Comparison of ENCODE assay signal across 29 cellular contexts in genomic region chr4:123858465-123858864, GRCh38.
DNase-seq lines count a peak whose midpoint lies in the region; ATAC-seq and TF ChIP-seq lines count a peak whose summit lies in the region.
"Had no signal": no experiment of that assay in that cellular context is flagged by ENCODE, and none has a peak within 500 bp of the region (broad histone marks: within the 10 kb centered on the region; RNA-seq: fewer than 3 reads in every experiment).

No MANE protein-coding gene starts in this region.

- H2BK20ac ChIP-seq in IMR-90 (ENCODE audit: low read depth, low read length) = peak overlapping the region; percentile 60

- H4K8ac ChIP-seq in IMR-90 (ENCODE audit: low read depth in 2 of 2, low read length in 2 of 2) = peak overlapping the region in 1 of 2 experiments; percentile 71; a peak in 1 of 4 replicates

- intact Hi-C loops in IMR-90 (cut with micrococcal nuclease) (no loop called here), testis (cut with DNase I; ENCODE audit: low total_unique reads) (no loop called here)

- H3K9me1 ChIP-seq in IMR-90 (ENCODE audit: insufficient read depth, low read length) = no peaks in the 10 kb centered on the region; the same call in 1 of the 2 replicates

- H3K9me3 Mint-ChIP-seq in neural crest cell = no peaks in the 10 kb centered on the region
- H3K9me3 Mint-ChIP-seq: activated naive CD8-positive, alpha-beta T cell treated with anti-CD3 and anti-CD28 coated beads for 36 hours; activated T-cell treated with anti-CD3 and anti-CD28 coated beads, Interleukin-2, amount 50 U/mL, for 4 hours; mesothelial cell of epicardium; naive thymus-derived CD8-positive, alpha-beta T cell; stimulated activated naive CD8-positive, alpha-beta T cell treated with anti-CD3 and anti-CD28 coated beads, Interleukin-15, amount 100 ng/mL, for 72 hours; WTC11 had no signal

- no peaks in the 10 kb centered on the region for H3K9me2 ChIP-seq in hepatocyte (replicated peaks; ENCODE audit: insufficient read depth)

- no peak overlapping the region for H3K4me3 Mint-ChIP-seq in neural crest cell
- H3K4me3 Mint-ChIP-seq: activated CD8-positive, alpha-beta memory T cell treated with anti-CD3 and anti-CD28 coated beads, Interleukin-2, amount 10 ng/mL, durations not matched to agents 7 days and 5 days; activated naive CD8-positive, alpha-beta T cell treated with anti-CD3 and anti-CD28 coated beads for 36 hours; activated T-cell treated with anti-CD3 and anti-CD28 coated beads, Interleukin-2, amount 50 U/mL, for 4 hours; effector memory CD8-positive, alpha-beta T cell; mesothelial cell of epicardium; naive thymus-derived CD8-positive, alpha-beta T cell; stimulated activated naive CD8-positive, alpha-beta T cell treated with anti-CD3 and anti-CD28 coated beads, Interleukin-15, amount 100 ng/mL, for 72 hours; WTC11 had no signal

- ATAC-seq in IMR-90 (ENCODE audit: low read depth) (peak; percentile 51), GM18519 (IDR thresholded peaks at IDR 0.05; ENCODE audit: low FRiP score, unreplicated experiment) (no peak)
- ATAC-seq: activated CD8-positive, alpha-beta memory T cell treated with anti-CD3 and anti-CD28 coated beads, Interleukin-2, amount 10 ng/mL, durations not matched to agents 7 days and 5 days; activated T-cell treated with anti-CD3 and anti-CD28 coated beads, Interleukin-2, amount 50 U/mL, for 4 hours; effector memory CD8-positive, alpha-beta T cell; K562; naive thymus-derived CD8-positive, alpha-beta T cell; pancreas; stimulated activated naive CD8-positive, alpha-beta T cell treated with anti-CD3 and anti-CD28 coated beads, Interleukin-15, amount 100 ng/mL, for 72 hours; WTC11 had no signal

- H3K79me2 ChIP-seq in ACC112 (ENCODE audit: control insufficient read depth, insufficient read depth, low read length, unreplicated experiment) = no peaks in the 10 kb centered on the region
- H3K79me2 ChIP-seq in hepatocyte = no peaks in the 10 kb centered on the region

- peak overlapping the region; percentile 66 for H2AK5ac ChIP-seq in IMR-90 (ENCODE audit: low read depth, low read length)

- in situ Hi-C loops in IMR-90 (cut with MboI; ENCODE audit: low sequenced_read_pairs) = no loop called here

- H3K4me1 Mint-ChIP-seq in neural crest cell = peaks cover 65% of the 10 kb centered on the region
- H3K4me1 Mint-ChIP-seq: activated CD8-positive, alpha-beta memory T cell treated with anti-CD3 and anti-CD28 coated beads, Interleukin-2, amount 10 ng/mL, durations not matched to agents 7 days and 5 days; activated naive CD8-positive, alpha-beta T cell treated with anti-CD3 and anti-CD28 coated beads for 36 hours; stimulated activated naive CD8-positive, alpha-beta T cell treated with anti-CD3 and anti-CD28 coated beads, Interleukin-15, amount 100 ng/mL, for 72 hours had no signal

- no peaks in the 10 kb centered on the region for H3K27me3 Mint-ChIP-seq in neural crest cell (ENCODE audit: low read depth)
- H3K27me3 Mint-ChIP-seq: activated naive CD8-positive, alpha-beta T cell treated with anti-CD3 and anti-CD28 coated beads for 36 hours had no signal

- H4K91ac ChIP-seq in IMR-90 (ENCODE audit: insufficient read depth, low read depth, low read length) = peak overlapping the region; percentile 36; the same call in 1 of the 2 replicates

- peak overlapping the region; percentile 69 for H3K27ac Mint-ChIP-seq in neural crest cell (ENCODE audit: unreplicated experiment)
- H3K27ac Mint-ChIP-seq: activated CD8-positive, alpha-beta memory T cell treated with anti-CD3 and anti-CD28 coated beads, Interleukin-2, amount 10 ng/mL, durations not matched to agents 7 days and 5 days; activated naive CD8-positive, alpha-beta T cell treated with anti-CD3 and anti-CD28 coated beads for 36 hours; effector memory CD8-positive, alpha-beta T cell; mesothelial cell of epicardium; stimulated activated naive CD8-positive, alpha-beta T cell treated with anti-CD3 and anti-CD28 coated beads, Interleukin-15, amount 100 ng/mL, for 72 hours; WTC11 had no signal

- no CpG with 5 or more reads among the region's 1 CpG for WGBS in IMR-90 (ENCODE audit: extremely low coverage in 2 of 2, insufficient read length in 1 of 2), 2 experiments
- WGBS in hepatocyte (ENCODE audit: low lambda C conversion rate, missing lambda C conversion rate) = 92% methylated on average over 1 of the region's 1 CpG
- WGBS in testis, 2 donors = 74 to 85% methylated on average over 1 of the region's 1 CpG

- TF ChIP-seq RAD21 in IMR-90 (IDR thresholded peaks at IDR 0.05; ENCODE audit: low read length) = no peak

- CTCF ChIA-PET in IMR-90 (lab: Yijun Ruan, JAX) = no interaction called here

- peak overlapping the region; percentile 15 for H2AFZ ChIP-seq in ACC112 (ENCODE audit: low read length, unreplicated experiment)
- peak overlapping the region; percentile 73 for H2AFZ ChIP-seq in IMR-90 (replicated peaks; ENCODE audit: low read length, poor library complexity)
- no peak overlapping the region for H2AFZ ChIP-seq in hepatocyte

- H3K36me3 ChIP-seq in ACC112 (ENCODE audit: insufficient read depth, low read length) = no peaks in the 10 kb centered on the region
- H3K36me3 ChIP-seq in IMR-90 (ENCODE audit: control insufficient read depth, insufficient read depth, low read length) = no peaks in the 10 kb centered on the region
- no peaks in the 10 kb centered on the region for H3K36me3 ChIP-seq in hepatocyte (replicated peaks; ENCODE audit: insufficient read depth, low read depth)
- H3K36me3 ChIP-seq in testis (ENCODE audit: low read depth, missing control alignments) = no peaks in the 10 kb centered on the region
- H3K36me3 ChIP-seq: BLaER1, pancreas, SJCRH30, thyroid gland had no signal

- no peak overlapping the region for H3K27ac ChIP-seq in ACC112 (ENCODE audit: low read depth, low read length)
- no peak overlapping the region for H3K27ac ChIP-seq in IMR-90 (ENCODE audit: insufficient read depth, low read length)
- H3K27ac ChIP-seq in hepatocyte = peak overlapping the region; percentile 63
- H3K27ac ChIP-seq in testis = no peak overlapping the region
- H3K27ac ChIP-seq: BLaER1, pancreas, SJCRH30 had no signal

- peak overlapping the region; percentile 64; the same call in 1 of the 2 replicates for H3K14ac ChIP-seq in IMR-90 (replicated peaks; ENCODE audit: low read depth, low read length)

- no peak overlapping the region; the same call in 1 of the 2 replicates for H3K23ac ChIP-seq in IMR-90 (ENCODE audit: low read depth, low read length)

- no peak overlapping the region for H2AK9ac ChIP-seq in IMR-90 (replicated peaks; ENCODE audit: low read depth, low read length, poor library complexity)

- peak overlapping the region; percentile 67; the same call in 1 of the 2 replicates for H3K4ac ChIP-seq in IMR-90 (ENCODE audit: low read depth, low read length)

- H3K56ac ChIP-seq in IMR-90 (ENCODE audit: extremely low read depth, insufficient read depth, low read length) = no peak overlapping the region

- TF ChIP-seq CTCF in IMR-90 (conservative IDR thresholded peaks at IDR 0.05; ENCODE audit: low read depth, low read length) (no peak), hepatocyte (IDR thresholded peaks at IDR 0.05; ENCODE audit: poor library complexity) (no peak), neural crest cell (conservative IDR thresholded peaks at IDR 0.05) (no peak), testis (IDR thresholded peaks at IDR 0.05) (no peak)

- H3K4me1 ChIP-seq in ACC112 (ENCODE audit: control insufficient read depth, insufficient read depth, low read length, unreplicated experiment) (peaks cover 8% of the 10 kb centered on the region), IMR-90 (ENCODE audit: control insufficient read depth, insufficient read depth, low read length) (peaks cover 7% of the 10 kb centered on the region), hepatocyte (ENCODE audit: insufficient read depth) (peaks cover 5% of the 10 kb centered on the region), testis (no peaks in the 10 kb centered on the region)
- H3K4me1 ChIP-seq: thyroid gland had no signal

- H2BK120ac ChIP-seq in IMR-90 (ENCODE audit: low read depth, low read length) = peak overlapping the region; percentile 73; the same call in 1 of the 2 replicates

- H3K9me3 ChIP-seq in IMR-90 (ENCODE audit: control insufficient read depth, insufficient read depth, low read length) (no peaks in the 10 kb centered on the region), hepatocyte (ENCODE audit: low read depth) (no peaks in the 10 kb centered on the region), testis (no peaks in the 10 kb centered on the region)
- H3K9me3 ChIP-seq: BLaER1, pancreas, SJCRH30, thyroid gland had no signal

- DNase-seq in IMR-90 (no peak), hepatocyte (ENCODE audit: low spot score) (no peak), neural crest cell (ENCODE audit: low read depth, low spot score) (no peak), testis (no peak)
- DNase-seq in activated CD4-positive, alpha-beta T cell treated with anti-CD3 and anti-CD28 coated beads, Interleukin-2, amount 50 U/mL, for 48 hours = no peak
- DNase-seq: activated CD8-positive, alpha-beta memory T cell treated with anti-CD3 and anti-CD28 coated beads, Interleukin-2, amount 10 ng/mL, durations not matched to agents 7 days and 5 days; activated gamma-delta T cell; activated naive CD8-positive, alpha-beta T cell treated with anti-CD3 and anti-CD28 coated beads for 36 hours; activated T-cell treated with anti-CD3 and anti-CD28 coated beads, Interleukin-2, amount 50 U/mL, for 4 hours; anterior cingulate cortex; cortex of kidney; effector memory CD8-positive, alpha-beta T cell; EL; foreskin fibroblast; naive thymus-derived CD8-positive, alpha-beta T cell; NCI-H1105; NCI-H187; NCI-H82; pancreas; SJCRH30; stimulated activated naive CD8-positive, alpha-beta T cell treated with anti-CD3 and anti-CD28 coated beads, Interleukin-15, amount 100 ng/mL, for 72 hours; T1000; thyroid gland had no signal

- peak overlapping the region; percentile 47 for H2BK5ac ChIP-seq in IMR-90 (ENCODE audit: low read depth, low read length, poor library complexity, severe bottlenecking)

- BruUV-seq in IMR-90 (replicated peaks; lab: Mats Ljungman, UMichigan) = no TSS peak

- no peaks in the 10 kb centered on the region for H3K36me3 Mint-ChIP-seq in neural crest cell (ENCODE audit: low read depth)
- H3K36me3 Mint-ChIP-seq: activated CD8-positive, alpha-beta memory T cell treated with anti-CD3 and anti-CD28 coated beads, Interleukin-2, amount 10 ng/mL, durations not matched to agents 7 days and 5 days; activated naive CD8-positive, alpha-beta T cell treated with anti-CD3 and anti-CD28 coated beads for 36 hours; mesothelial cell of epicardium; naive thymus-derived CD8-positive, alpha-beta T cell; WTC11 had no signal

- no peak overlapping the region for H3K9ac ChIP-seq in IMR-90 (ENCODE audit: low read depth, low read length)
- H3K9ac ChIP-seq: BLaER1 had no signal

- peak overlapping the region; percentile 49; the same call in 1 of the 2 replicates for H3K4me2 ChIP-seq in IMR-90 (ENCODE audit: low read depth, low read length)
- H3K4me2 ChIP-seq in hepatocyte = no peak overlapping the region
- H3K4me2 ChIP-seq: BLaER1 had no signal

- dilution Hi-C loops in IMR-90 (cut with HindIII; ENCODE audit: low sequenced_read_pairs, unreplicated experiment) = no loop called here

- H3K4me3 ChIP-seq in ACC112 (ENCODE audit: low read depth, low read length) (no peak overlapping the region), IMR-90 (ENCODE audit: insufficient read depth, low read depth, low read length) (no peak overlapping the region), hepatocyte (no peak overlapping the region), testis (no peak overlapping the region)
- H3K4me3 ChIP-seq: BLaER1, K562, pancreas, SJCRH30, thyroid gland had no signal

- H3K79me1 ChIP-seq in IMR-90 (ENCODE audit: low read depth in 1 of 2, low read length in 2 of 2) = no peaks in the 10 kb centered on the region

- TF ChIP-seq POLR2A in IMR-90 (IDR thresholded peaks at IDR 0.05; ENCODE audit: low read depth, low read length) (no peak), testis (IDR thresholded peaks at IDR 0.05) (no peak)

- POLR2A ChIA-PET in IMR-90 (lab: Charles Lee; ENCODE audit: unreplicated experiment) = interaction anchor here (0.6 kb wide), 1 partner anchor 126 kb away, joined by 10 read pairs; no protein-coding TSS in a partner anchor

- peak overlapping the region; percentile 47; the same call in 2 of the 3 replicates for H2BK15ac ChIP-seq in IMR-90 (ENCODE audit: low read depth, low read length)

- H3K27me3 ChIP-seq in ACC112 (ENCODE audit: insufficient read depth, low read length) (no peaks in the 10 kb centered on the region), IMR-90 (ENCODE audit: control insufficient read depth, insufficient read depth, low read length) (no peaks in the 10 kb centered on the region), hepatocyte (no peaks in the 10 kb centered on the region), testis (no peaks in the 10 kb centered on the region)
- H3K27me3 ChIP-seq: BLaER1, pancreas, SJCRH30, thyroid gland had no signal

- peak overlapping the region; percentile 97 for H3K18ac ChIP-seq in IMR-90 (ENCODE audit: low read depth, low read length)

- no peaks in the 10 kb centered on the region for H4K20me1 ChIP-seq in IMR-90 (ENCODE audit: insufficient read depth, low read length)
- H4K20me1 ChIP-seq in hepatocyte (ENCODE audit: insufficient read depth, poor library complexity, severe bottlenecking) = no peaks in the 10 kb centered on the region
- H4K20me1 ChIP-seq: BLaER1 had no signal

- H4K5ac ChIP-seq in IMR-90 (ENCODE audit: low read depth, low read length) = peak overlapping the region; percentile 96
